In the genomic region with DNA sequence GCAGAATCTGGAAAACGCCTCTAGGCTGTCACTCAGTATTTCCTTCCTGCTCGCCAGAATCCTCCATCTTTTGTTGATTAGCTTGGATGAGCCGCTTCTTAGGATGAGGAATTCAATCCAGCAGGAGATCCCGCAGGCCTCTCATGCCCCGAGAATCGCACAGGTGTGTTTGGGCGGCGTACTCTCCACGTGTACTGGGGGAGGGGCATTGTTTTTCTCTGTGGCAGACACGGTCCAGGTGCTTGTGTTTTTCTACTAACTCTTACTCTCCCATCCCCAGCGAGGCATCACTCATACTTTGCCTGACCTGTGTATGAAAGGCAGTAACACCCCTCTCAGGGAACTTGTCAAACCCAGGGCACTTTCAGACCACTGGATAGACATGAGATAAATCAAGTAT, we compare ENCODE assay signal across 24 cellular contexts. TPM values are rescaled to one million over a fixed set of nuclear protein-coding genes. Genes with fewer than 3 reads are reported as not detected.
"Had no signal": no experiment of that assay in that cellular context is flagged by ENCODE, and none has a peak within 500 bp of the region (broad histone marks: within the 10 kb centered on the region; RNA-seq: fewer than 3 reads in every experiment).

No MANE protein-coding gene starts in this region.

- H3K9me3 Mint-ChIP-seq: activated CD4-positive, alpha-beta T cell treated with anti-CD3 and anti-CD28 coated beads, Interleukin-2, amount 10 ng/mL, durations not matched to agents 7 days and 5 days; activated CD8-positive, alpha-beta T cell treated with anti-CD3 and anti-CD28 coated beads for 36 hours; activated T-helper 1 cell treated with anti-CD3 and anti-CD28 coated beads, Interleukin-12 subunit alpha, Interleukin-12 subunit beta, Interleukin-2, Interleukin-4 antibody, amounts not matched to agents 30 ng/mL and 10 ng/mL and 1 ng/mL, durations not matched to agents 14 hours and 24 hours and 36 hours; naive thymus-derived CD8-positive, alpha-beta T cell; stimulated activated effector memory CD8-positive, alpha-beta T cell treated with anti-CD3 and anti-CD28 coated beads, Interleukin-12 subunit alpha, Interleukin-12 subunit beta, amount 100 ng/mL, for 72 hours had no signal

- DNase-seq: activated CD4-positive, alpha-beta T cell treated with anti-CD3 and anti-CD28 coated beads, Interleukin-2, amount 10 ng/mL, durations not matched to agents 7 days and 5 days; activated CD4-positive, CD25-positive, alpha-beta regulatory T cell treated with anti-CD3 and anti-CD28 coated beads, Interleukin-2, amount 50 U/mL, for 72 hours; activated CD8-positive, alpha-beta T cell treated with anti-CD3 and anti-CD28 coated beads for 36 hours; activated gamma-delta T cell treated with Interleukin-2 at 50 U/mL for 16 hours; adrenal gland; central memory CD4-positive, alpha-beta T cell; dermis blood vessel endothelial cell; effector CD8-positive, alpha-beta T cell; foreskin melanocyte; hippocampal formation; kidney glomerular epithelial cell; left ventricle myocardium inferior; naive thymus-derived CD8-positive, alpha-beta T cell; small intestine; stimulated activated CD4-positive, alpha-beta T cell treated with anti-CD3 and anti-CD28 coated beads, Interleukin-2, amount 100 ng/mL, for 24 hours; transverse colon; WERI-Rb-1 had no signal

- H3K4me3 Mint-ChIP-seq: activated CD4-positive, alpha-beta T cell treated with anti-CD3 and anti-CD28 coated beads, Interleukin-2, amount 10 ng/mL, durations not matched to agents 7 days and 5 days; activated CD8-positive, alpha-beta T cell treated with anti-CD3 and anti-CD28 coated beads for 36 hours; activated naive CD8-positive, alpha-beta T cell; activated T-helper 1 cell treated with anti-CD3 and anti-CD28 coated beads, Interleukin-12 subunit alpha, Interleukin-12 subunit beta, Interleukin-2, Interleukin-4 antibody, amounts not matched to agents 30 ng/mL and 10 ng/mL and 1 ng/mL, durations not matched to agents 14 hours and 24 hours and 36 hours; naive thymus-derived CD8-positive, alpha-beta T cell; stimulated activated effector memory CD8-positive, alpha-beta T cell treated with anti-CD3 and anti-CD28 coated beads, Interleukin-12 subunit alpha, Interleukin-12 subunit beta, amount 100 ng/mL, for 72 hours had no signal

- H3K27ac ChIP-seq: adrenal gland, left ventricle myocardium inferior, transverse colon, WERI-Rb-1 had no signal

- H3K4me3 ChIP-seq: adrenal gland, left ventricle myocardium inferior, transverse colon had no signal

- H3K36me3 ChIP-seq: adrenal gland, left ventricle myocardium inferior, transverse colon, WERI-Rb-1 had no signal

- ATAC-seq: activated CD8-positive, alpha-beta T cell treated with anti-CD3 and anti-CD28 coated beads for 36 hours; naive thymus-derived CD8-positive, alpha-beta T cell; sciatic nerve; stimulated activated effector memory CD8-positive, alpha-beta T cell treated with anti-CD3 and anti-CD28 coated beads, Interleukin-12 subunit alpha, Interleukin-12 subunit beta, amount 100 ng/mL, for 72 hours had no signal

- H3K4me1 Mint-ChIP-seq: activated CD4-positive, alpha-beta T cell treated with anti-CD3 and anti-CD28 coated beads, Interleukin-2, amount 10 ng/mL, durations not matched to agents 7 days and 5 days; stimulated activated effector memory CD8-positive, alpha-beta T cell treated with anti-CD3 and anti-CD28 coated beads, Interleukin-12 subunit alpha, Interleukin-12 subunit beta, amount 100 ng/mL, for 72 hours had no signal

- H3K27ac Mint-ChIP-seq: activated CD4-positive, alpha-beta T cell treated with anti-CD3 and anti-CD28 coated beads, Interleukin-2, amount 10 ng/mL, durations not matched to agents 7 days and 5 days; activated CD8-positive, alpha-beta T cell treated with anti-CD3 and anti-CD28 coated beads for 36 hours; activated naive CD8-positive, alpha-beta T cell; activated T-helper 1 cell treated with anti-CD3 and anti-CD28 coated beads, Interleukin-12 subunit alpha, Interleukin-12 subunit beta, Interleukin-2, Interleukin-4 antibody, amounts not matched to agents 30 ng/mL and 10 ng/mL and 1 ng/mL, durations not matched to agents 14 hours and 24 hours and 36 hours; stimulated activated effector memory CD8-positive, alpha-beta T cell treated with anti-CD3 and anti-CD28 coated beads, Interleukin-12 subunit alpha, Interleukin-12 subunit beta, amount 100 ng/mL, for 72 hours had no signal

- H3K36me3 Mint-ChIP-seq: activated naive CD8-positive, alpha-beta T cell; naive thymus-derived CD8-positive, alpha-beta T cell; stimulated activated effector memory CD8-positive, alpha-beta T cell treated with anti-CD3 and anti-CD28 coated beads, Interleukin-12 subunit alpha, Interleukin-12 subunit beta, amount 100 ng/mL, for 72 hours had no signal

- H3K9me3 ChIP-seq: adrenal gland, left ventricle myocardium inferior, transverse colon had no signal

RNA-seq across cellular contexts. Expression of a gene that starts 40.1 kb away (rescaled TPM):
- total RNA-seq: activated CD4-positive, alpha-beta T cell treated with anti-CD3 and anti-CD28 coated beads, Interleukin-2, amount 10 ng/mL, durations not matched to agents 7 days and 5 days; activated CD8-positive, alpha-beta T cell treated with anti-CD3 and anti-CD28 coated beads for 36 hours; activated T-helper 1 cell treated with anti-CD3 and anti-CD28 coated beads, Interleukin-12 subunit alpha, Interleukin-12 subunit beta, Interleukin-2, Interleukin-4 antibody, amounts not matched to agents 30 ng/mL and 10 ng/mL and 1 ng/mL, durations not matched to agents 14 hours and 24 hours and 36 hours; left ventricle myocardium inferior; naive thymus-derived CD8-positive, alpha-beta T cell; osteoblast; posterior vena cava; renal cortical epithelial cell; sciatic nerve; transverse colon had no signal

RNA-seq across cellular contexts. Expression of a gene that starts 50.1 kb away (rescaled TPM):
- total RNA-seq: activated CD4-positive, alpha-beta T cell treated with anti-CD3 and anti-CD28 coated beads, Interleukin-2, amount 10 ng/mL, durations not matched to agents 7 days and 5 days; activated CD8-positive, alpha-beta T cell treated with anti-CD3 and anti-CD28 coated beads for 36 hours; dermis blood vessel endothelial cell; left ventricle myocardium inferior; naive thymus-derived CD8-positive, alpha-beta T cell; osteoblast; renal cortical epithelial cell; sciatic nerve; transverse colon had no signal
